ENCODE assay signal across 9 cellular contexts in genomic region chr11:128365044-128365443, GRCh38.
A peak's percentile ranks its signal among the peaks of the same experiment; 100 is the strongest.
DNase-seq lines count a peak whose midpoint lies in the region; ATAC-seq and TF ChIP-seq lines count a peak whose summit lies in the region.
"Had no signal": no experiment of that assay in that cellular context is flagged by ENCODE, and none has a peak within 500 bp of the region (broad histone marks: within the 10 kb centered on the region; RNA-seq: fewer than 3 reads in every experiment).

No MANE protein-coding gene starts in this region.

- no peak for ATAC-seq in HG03432 (IDR thresholded peaks at IDR 0.05; ENCODE audit: unreplicated experiment)
- no peak for ATAC-seq in GM18517 (IDR thresholded peaks at IDR 0.05; ENCODE audit: unreplicated experiment)

- no peak for TF ChIP-seq CTCF in liver (IDR thresholded peaks at IDR 0.05; ENCODE audit: low read depth, low read length, missing input control)

- DNase-seq in GDM1 (lab: John Stamatoyannopoulos, UW) (peak; percentile 27), LoVo (ENCODE audit: low spot score) (peak; percentile 22), T47D (ENCODE audit: low read depth in 1 of 2, low spot score in 1 of 2) (peak; percentile 60 to 81), SK-N-DZ (ENCODE audit: low spot score) (no peak)
- no peak for DNase-seq in stimulated activated CD4-positive, alpha-beta T cell treated with anti-CD3 and anti-CD28 coated beads, Interleukin-2, amount 100 ng/mL, for 24 hours

- H3K4me1 ChIP-seq in liver (ENCODE audit: control insufficient read depth in 4 of 4, insufficient read depth in 4 of 4, low read length in 3 of 4), result no peaks in the 10 kb centered on the region
- H3K4me1 ChIP-seq: parathyroid adenoma had no signal

- H3K9ac ChIP-seq in liver (ENCODE audit: low read depth in 1 of 2, low read length in 2 of 2), result no peak overlapping the region
- H3K9ac ChIP-seq: parathyroid adenoma had no signal

- H3K36me3 ChIP-seq in liver (ENCODE audit: control insufficient read depth in 4 of 4, insufficient read depth in 3 of 4, low read depth in 1 of 4, low read length in 3 of 4), result no peaks in the 10 kb centered on the region

- no peak for TF ChIP-seq RAD21 in liver (IDR thresholded peaks at IDR 0.05)

- no peaks in the 10 kb centered on the region for H3K9me3 ChIP-seq in liver (ENCODE audit: control insufficient read depth in 4 of 4, low read length in 3 of 4)

- no peak overlapping the region for H3K27ac ChIP-seq in liver (ENCODE audit: low read depth in 1 of 2, low read length in 2 of 2)
- H3K27ac ChIP-seq: parathyroid adenoma had no signal

- in situ Hi-C loops in T47D (cut with HindIII; ENCODE audit: low pct_unique_long_range_greater_than_20kb, low sequenced_read_pairs), result no loop called here

- H3K27me3 ChIP-seq in liver (ENCODE audit: control insufficient read depth in 4 of 4, insufficient read depth in 4 of 4, low read length in 3 of 4), result peaks cover 0 to 6% (median 0%) of the 10 kb centered on the region in 4 donors

- H3K4me3 ChIP-seq in liver (ENCODE audit: low read depth in 1 of 3, low read length in 3 of 3), result no peak overlapping the region

- WGBS in liver, result 65% methylated on average over 3 of the region's 3 CpGs

TF ChIP-seq in liver, 16 proteins besides CTCF, POLR2A, EP300 and RAD21:
- TF ChIP-seq YY1 (IDR thresholded peaks at IDR 0.05), result no peak
- no peak for TF ChIP-seq GABPA (IDR thresholded peaks at IDR 0.05 in 1 of 2, conservative IDR thresholded peaks at IDR 0.05 in 1 of 2)
- TF ChIP-seq HNF4A (conservative IDR thresholded peaks at IDR 0.05), result no peak
- TF ChIP-seq REST (IDR thresholded peaks at IDR 0.05), result peak; percentile 97
- no peak for TF ChIP-seq NR2F2 (IDR thresholded peaks at IDR 0.05)

Comparison
In these comparisons a context has a peak if more than half of its experiments do, and no peak if none do; other contexts are left out.
1. DNase-seq: peak in GDM1 (single experiment), LoVo (single experiment) and T47D (2 of 2); none in stimulated activated CD4-positive, alpha-beta T cell treated with anti-CD3 and anti-CD28 coated beads, Interleukin-2, amount 100 ng/mL, for 24 hours (0 of 2) and SK-N-DZ (single experiment).